In the genomic region with DNA sequence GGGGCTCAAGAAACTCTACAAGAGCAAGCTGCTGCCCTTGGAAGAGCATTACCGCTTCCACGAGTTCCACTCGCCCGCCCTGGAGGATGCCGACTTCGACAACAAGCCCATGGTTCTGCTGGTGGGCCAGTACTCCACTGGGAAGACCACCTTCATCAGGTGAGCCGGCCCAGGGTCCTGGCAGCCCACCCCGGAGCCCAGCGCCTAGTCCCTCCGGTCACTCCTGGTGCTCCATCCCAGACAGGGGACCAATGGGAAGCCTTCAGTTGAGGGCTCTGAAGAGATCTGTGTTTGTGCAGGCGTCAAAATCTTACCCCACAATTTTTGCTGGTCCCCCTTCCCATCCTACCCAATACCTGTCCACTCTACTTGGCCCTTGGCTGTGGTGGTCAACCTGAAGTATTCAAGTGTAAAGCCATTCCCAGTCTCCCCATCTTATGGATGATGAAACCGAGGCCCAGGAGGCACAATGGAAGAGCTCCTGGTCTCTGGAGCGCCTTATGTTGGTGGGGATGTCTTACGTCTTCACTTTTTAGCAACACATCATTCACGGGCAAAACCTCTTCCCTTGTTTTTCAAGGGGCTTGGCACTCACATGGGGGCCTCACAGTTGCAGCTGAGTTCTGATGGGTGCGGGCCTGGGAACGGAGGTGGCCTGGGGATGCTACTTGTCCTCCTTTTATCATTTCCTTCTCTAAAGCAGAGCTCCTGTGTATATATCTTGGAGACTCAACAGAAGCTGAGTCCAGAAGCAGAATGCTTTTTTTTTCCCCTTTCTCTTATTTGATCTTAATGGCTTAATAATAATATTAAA, we compare ENCODE assay signal across 10 cellular contexts. TPM values are rescaled to one million over a fixed set of nuclear protein-coding genes. Genes with fewer than 3 reads are reported as not detected.
DNase-seq lines count a peak whose midpoint lies in the region; ATAC-seq lines count a peak whose summit lies in the region.
"Had no signal": no experiment of that assay in that cellular context is flagged by ENCODE, and none has a peak within 500 bp of the region (broad histone marks: within the 10 kb centered on the region; RNA-seq: fewer than 3 reads in every experiment).

No MANE protein-coding gene starts in this region.

- peaks cover 12% of the 10 kb centered on the region; the same call in 1 of the 2 replicates for H3K4me1 ChIP-seq in HUES48 (ENCODE audit: control insufficient read depth, insufficient read depth, low read length)
- H3K4me1 ChIP-seq in iPS-15b (ENCODE audit: control insufficient read depth, insufficient read depth, low read length), result peaks cover 6% of the 10 kb centered on the region

- H3K36me3 ChIP-seq in HUES48 (ENCODE audit: control insufficient read depth, insufficient read depth, low read length) (no peaks in the 10 kb centered on the region), iPS-15b (ENCODE audit: control insufficient read depth, insufficient read depth, low read length) (no peaks in the 10 kb centered on the region)

- peak overlapping the region; percentile 56 for H3K4me3 Mint-ChIP-seq in activated T-helper 2 cell treated with anti-CD3 and anti-CD28 coated beads, Interferon-gamma antibody, Interleukin-2, Interleukin-4, amounts not matched to agents 10 μg/mL and 5 μg/mL and 100 μg/mL, durations not matched to agents 14 hours and 24 hours and 36 hours (ENCODE audit: low read depth)
- peak overlapping the region; percentile 82 for H3K4me3 Mint-ChIP-seq in stimulated activated memory B cell treated with anti-CD40 and anti-IgM and Interleukin-4, amounts not matched to agents 10 μg/mL and 1 μg/mL and 100 μg/mL, for 72 hours

- H3K9me3 Mint-ChIP-seq in activated T-helper 2 cell treated with anti-CD3 and anti-CD28 coated beads, Interferon-gamma antibody, Interleukin-2, Interleukin-4, amounts not matched to agents 10 μg/mL and 5 μg/mL and 100 μg/mL, durations not matched to agents 14 hours and 24 hours and 36 hours, result no peaks in the 10 kb centered on the region
- no peaks in the 10 kb centered on the region for H3K9me3 Mint-ChIP-seq in stimulated activated memory B cell treated with anti-CD40 and anti-IgM and Interleukin-4, amounts not matched to agents 10 μg/mL and 1 μg/mL and 100 μg/mL, for 72 hours

- DNase-seq in activated T-helper 2 cell treated with anti-CD3 and anti-CD28 coated beads, Interferon-gamma antibody, Interleukin-2, Interleukin-4, amounts not matched to agents 10 μg/mL and 5 μg/mL and 100 μg/mL, durations not matched to agents 14 hours and 24 hours and 36 hours (ENCODE audit: low spot score), result peak; percentile 5
- DNase-seq in SHP77 treated with DMSO at 0.1 percent for 48 hours (lab: John Stamatoyannopoulos, UW), result no peak
- DNase-seq in cerebellar cortex (ENCODE audit: low spot score), result no peak
- DNase-seq in NOMO-1 (lab: John Stamatoyannopoulos, UW; ENCODE audit: unreplicated experiment in 2 of 2), result no peak
- DNase-seq in D341Med (ENCODE audit: low spot score), result no peak
- DNase-seq: effector CD4-positive, alpha-beta T cell; NCI-H2171 treated with DMSO at 0.1 percent for 48 hours had no signal

- H3K27me3 ChIP-seq in HUES48 (ENCODE audit: control insufficient read depth, insufficient read depth, low read length) (peaks cover 8% of the 10 kb centered on the region), iPS-15b (ENCODE audit: control insufficient read depth, insufficient read depth, low read length) (peaks cover 10% of the 10 kb centered on the region)

- no peak overlapping the region for H3K27ac ChIP-seq in HUES48 (ENCODE audit: low read depth, low read length)

- ATAC-seq in stimulated activated memory B cell treated with anti-CD40 and anti-IgM and Interleukin-4, amounts not matched to agents 10 μg/mL and 1 μg/mL and 100 μg/mL, for 72 hours, result no peak

- H3K4me3 ChIP-seq in HUES48 (ENCODE audit: low read depth, low read length) (peak overlapping the region; percentile 82), iPS-15b (ENCODE audit: low read depth, low read length) (peak overlapping the region; percentile 84)

- H3K27ac Mint-ChIP-seq in activated T-helper 2 cell treated with anti-CD3 and anti-CD28 coated beads, Interferon-gamma antibody, Interleukin-2, Interleukin-4, amounts not matched to agents 10 μg/mL and 5 μg/mL and 100 μg/mL, durations not matched to agents 14 hours and 24 hours and 36 hours, result no peak overlapping the region
- H3K27ac Mint-ChIP-seq in stimulated activated memory B cell treated with anti-CD40 and anti-IgM and Interleukin-4, amounts not matched to agents 10 μg/mL and 1 μg/mL and 100 μg/mL, for 72 hours, result peak overlapping the region; percentile 79

- H3K9me3 ChIP-seq in HUES48 (ENCODE audit: control insufficient read depth, insufficient read depth, low read length), result no peaks in the 10 kb centered on the region
- H3K9me3 ChIP-seq in iPS-15b (ENCODE audit: control insufficient read depth, insufficient read depth, low read length), result no peaks in the 10 kb centered on the region

- intact Hi-C loops in activated T-helper 2 cell treated with anti-CD3 and anti-CD28 coated beads, Interferon-gamma antibody, Interleukin-2, Interleukin-4, amounts not matched to agents 10 μg/mL and 5 μg/mL and 100 μg/mL, durations not matched to agents 14 hours and 24 hours and 36 hours (cut with micrococcal nuclease), result loop anchor here (5.0 kb wide), 1 partner anchor 87 kb away; no protein-coding TSS in a partner anchor

- H3K9ac ChIP-seq in HUES48 (ENCODE audit: low read depth, low read length) (0 out of 2 replicates have a peak overlapping the region, but pooled peaks have one; percentile 55), iPS-15b (ENCODE audit: low read depth, low read length) (peak overlapping the region; percentile 65)

- peaks cover 15% of the 10 kb centered on the region for H3K27me3 Mint-ChIP-seq in activated T-helper 2 cell treated with anti-CD3 and anti-CD28 coated beads, Interferon-gamma antibody, Interleukin-2, Interleukin-4, amounts not matched to agents 10 μg/mL and 5 μg/mL and 100 μg/mL, durations not matched to agents 14 hours and 24 hours and 36 hours (ENCODE audit: low read depth)
- H3K27me3 Mint-ChIP-seq in stimulated activated memory B cell treated with anti-CD40 and anti-IgM and Interleukin-4, amounts not matched to agents 10 μg/mL and 1 μg/mL and 100 μg/mL, for 72 hours, result no peaks in the 10 kb centered on the region

- H3K36me3 Mint-ChIP-seq in activated T-helper 2 cell treated with anti-CD3 and anti-CD28 coated beads, Interferon-gamma antibody, Interleukin-2, Interleukin-4, amounts not matched to agents 10 μg/mL and 5 μg/mL and 100 μg/mL, durations not matched to agents 14 hours and 24 hours and 36 hours (ENCODE audit: low read depth), result no peaks in the 10 kb centered on the region
- peaks cover 7% of the 10 kb centered on the region for H3K36me3 Mint-ChIP-seq in stimulated activated memory B cell treated with anti-CD40 and anti-IgM and Interleukin-4, amounts not matched to agents 10 μg/mL and 1 μg/mL and 100 μg/mL, for 72 hours

- peaks cover 9% of the 10 kb centered on the region for H3K4me1 Mint-ChIP-seq in activated T-helper 2 cell treated with anti-CD3 and anti-CD28 coated beads, Interferon-gamma antibody, Interleukin-2, Interleukin-4, amounts not matched to agents 10 μg/mL and 5 μg/mL and 100 μg/mL, durations not matched to agents 14 hours and 24 hours and 36 hours (ENCODE audit: low read depth)
- peaks cover 62% of the 10 kb centered on the region for H3K4me1 Mint-ChIP-seq in stimulated activated memory B cell treated with anti-CD40 and anti-IgM and Interleukin-4, amounts not matched to agents 10 μg/mL and 1 μg/mL and 100 μg/mL, for 72 hours

RNA-seq across cellular contexts. Expression of a gene that starts 0.9 kb away (rescaled TPM):
- total RNA-seq in activated T-helper 2 cell treated with anti-CD3 and anti-CD28 coated beads, Interferon-gamma antibody, Interleukin-2, Interleukin-4, amounts not matched to agents 10 μg/mL and 5 μg/mL and 100 μg/mL, durations not matched to agents 14 hours and 24 hours and 36 hours, result 1.6 and 2.0 TPM in 2 replicates

RNA-seq across cellular contexts. Expression of a gene that starts 17.6 kb away (rescaled TPM):
- total RNA-seq in activated T-helper 2 cell treated with anti-CD3 and anti-CD28 coated beads, Interferon-gamma antibody, Interleukin-2, Interleukin-4, amounts not matched to agents 10 μg/mL and 5 μg/mL and 100 μg/mL, durations not matched to agents 14 hours and 24 hours and 36 hours, result 0.18 and 0.27 TPM in 2 replicates
